Comparison of ENCODE assay signal across 1 cellular context in genomic region chr2:171432969-171433762, GRCh38.
TF ChIP-seq lines count a peak whose summit lies in the region.

No MANE protein-coding gene starts in this region.

TF ChIP-seq in IMR-90, 13 proteins besides CTCF, POLR2A, EP300 and RAD21:
- TF ChIP-seq MAFK (IDR thresholded peaks at IDR 0.05; ENCODE audit: low read depth, low read length) (no peak), MAZ (IDR thresholded peaks at IDR 0.05; ENCODE audit: borderline replicate concordance, low read depth, low read length) (no peak), MXI1 (IDR thresholded peaks at IDR 0.05; ENCODE audit: borderline replicate concordance, low read depth, low read length) (peak; percentile 72; the same call in 1 of the 2 replicates)
TF ChIP-seq in IMR-90: peak in this region for 1.
